Comparison of ENCODE assay signal across 26 cellular contexts in the genomic region with DNA sequence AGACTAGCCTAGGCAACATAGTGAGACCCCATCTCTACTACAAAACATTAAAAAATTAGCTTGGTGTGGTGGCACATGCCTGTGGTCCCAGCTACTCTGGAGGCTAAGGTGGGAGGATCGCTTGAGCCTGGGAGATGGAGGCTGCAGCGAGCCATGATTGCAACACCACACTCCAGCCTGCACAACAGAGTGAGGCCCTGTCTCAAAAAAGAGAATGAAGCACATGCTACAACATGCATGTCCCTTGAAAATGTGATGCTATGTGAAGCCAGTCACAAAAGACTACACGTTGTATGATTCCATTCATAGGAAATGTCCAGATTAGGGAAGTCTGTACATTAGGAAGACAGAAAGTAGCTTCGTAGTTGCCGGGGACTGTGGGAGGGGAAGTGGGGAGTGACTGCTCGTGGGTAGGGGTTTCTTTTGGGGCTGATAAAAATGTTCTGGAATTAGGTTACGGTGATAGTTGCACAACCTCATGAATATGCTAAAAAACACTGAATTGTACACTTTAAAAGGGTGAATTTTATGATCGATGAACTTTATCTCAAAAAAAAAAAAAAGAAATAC.
DNase-seq lines count a peak whose midpoint lies in the region; ATAC-seq, FAIRE-seq and TF ChIP-seq lines count a peak whose summit lies in the region.
"Had no signal": no experiment of that assay in that cellular context is flagged by ENCODE, and none has a peak within 500 bp of the region (broad histone marks: within the 10 kb centered on the region; RNA-seq: fewer than 3 reads in every experiment).

No MANE protein-coding gene starts in this region.

- H3K79me2 ChIP-seq in HepG2 (ENCODE audit: insufficient read depth, low read length) (no peaks in the 10 kb centered on the region), K562 (ENCODE audit: control insufficient read depth, insufficient read depth, low read length) (no peaks in the 10 kb centered on the region)

- H3K4me2 ChIP-seq in HepG2 (ENCODE audit: low read depth, low read length), result no peak overlapping the region
- H3K4me2 ChIP-seq in K562 (ENCODE audit: insufficient read depth, low read length), result no peak overlapping the region
- H3K4me2 ChIP-seq: A549 had no signal

- H3K9me3 ChIP-seq in HepG2 (ENCODE audit: low read length) (no peaks in the 10 kb centered on the region), right lobe of liver (no peaks in the 10 kb centered on the region), K562 (replicated peaks; ENCODE audit: control insufficient read depth, insufficient read depth, low read depth, low read length) (no peaks in the 10 kb centered on the region), spleen (peaks cover 0 to under 1% (median 0%) of the 10 kb centered on the region in 8 donors)
- H3K9me3 ChIP-seq: A549, BE2C had no signal

- in situ Hi-C loops in HepG2 (cut with HindIII; ENCODE audit: extremely low pct_ligation_motif_present, low pct_unique_long_range_greater_than_20kb), result no loop called here
- in situ Hi-C loops in K562 (cut with MboI), result no loop called here

- no peak for TF ChIP-seq POLR2A in HepG2 (IDR thresholded peaks at IDR 0.05; ENCODE audit: insufficient read depth in 1 of 2, low read depth in 2 of 2, low read length in 2 of 2)
- TF ChIP-seq POLR2A in right lobe of liver (IDR thresholded peaks at IDR 0.05), result no peak
- no peak for TF ChIP-seq POLR2A in NB4 (IDR thresholded peaks at IDR 0.05; ENCODE audit: extremely low read depth, insufficient read length)
- TF ChIP-seq POLR2A in K562 (conservative IDR thresholded peaks at IDR 0.05), result no peak
- no peak for TF ChIP-seq POLR2A in spleen (IDR thresholded peaks at IDR 0.05)

- ATAC-seq in HepG2, result no peak
- ATAC-seq in right lobe of liver, result no peak
- no peak for ATAC-seq in K562
- ATAC-seq in GM19463 (IDR thresholded peaks at IDR 0.05; ENCODE audit: unreplicated experiment), result no peak
- ATAC-seq: A549 had no signal

- 38% methylated on average over 8 of the region's 8 CpGs for WGBS in HepG2 (ENCODE audit: low lambda C conversion rate)
- 47% methylated on average over 7 of the region's 8 CpGs for WGBS in right lobe of liver (ENCODE audit: insufficient coverage, low coverage, low lambda C conversion rate, missing lambda C conversion rate)
- 43% methylated on average over 8 of the region's 8 CpGs for WGBS in K562 (ENCODE audit: insufficient coverage, low coverage, missing lambda C conversion rate)
- WGBS in spleen, 5 donors, result 56 to 75% (median 62%) methylated on average over 8 of the region's 8 CpGs

- CTCF ChIA-PET in HepG2 (lab: Yijun Ruan, JAX; ENCODE audit: low intra/inter-chr PET ratio, low total read pairs), result no interaction called here
- CTCF ChIA-PET in K562 (lab: Yijun Ruan, JAX; ENCODE audit: low intra/inter-chr PET ratio), result no interaction called here

- POLR2A ChIA-PET in HepG2 (lab: Yijun Ruan, JAX), result no interaction called here
- POLR2A ChIA-PET in K562 (lab: Yijun Ruan, JAX), result no interaction called here

- TF ChIP-seq EP300 in HepG2 (IDR thresholded peaks at IDR 0.05; ENCODE audit: low read depth in 2 of 2, low read length in 2 of 2) (no peak), HepG2 (CRISPR knock-in tag; IDR thresholded peaks at IDR 0.05; ENCODE audit: borderline replicate concordance) (no peak), K562 (IDR thresholded peaks at IDR 0.05; ENCODE audit: low read length) (no peak)

- BruUV-seq in HepG2 (replicated peaks; lab: Mats Ljungman, UMichigan) (no TSS peak), K562 (replicated peaks; lab: Mats Ljungman, UMichigan) (no TSS peak)

- H3K9ac ChIP-seq in HepG2 (ENCODE audit: insufficient read depth, low read depth, low read length), result no peak overlapping the region
- H3K9ac ChIP-seq in K562 (ENCODE audit: insufficient read depth in 1 of 2, low read depth in 2 of 2, low read length in 2 of 2), result no peak overlapping the region
- H3K9ac ChIP-seq: BLaER1 treated with 17β-estradiol and CSF1 and Interleukin-3, amounts not matched to agents 10 nM and 100 nM; GM23248 had no signal

- intact Hi-C loops in HepG2 (cut with micrococcal nuclease; ENCODE audit: unreplicated experiment), result no loop called here
- intact Hi-C loops in right lobe of liver (cut with DNase I), result no loop called here
- intact Hi-C loops in K562 (cut with micrococcal nuclease), result no loop called here
- intact Hi-C loops in spleen (cut with DNase I; ENCODE audit: low total_unique reads), result no loop called here

- TF ChIP-seq RAD21 in HepG2 (CRISPR knock-in tag; IDR thresholded peaks at IDR 0.05) (no peak), K562 (CRISPR knock-in tag; conservative IDR thresholded peaks at IDR 0.05 in 1 of 2, IDR thresholded peaks at IDR 0.05 in 1 of 2) (no peak)

- no peaks in the 10 kb centered on the region for H4K20me1 ChIP-seq in HepG2 (ENCODE audit: insufficient read depth, low read length)
- no peaks in the 10 kb centered on the region for H4K20me1 ChIP-seq in K562 (replicated peaks; ENCODE audit: control insufficient read depth, insufficient read depth, low read length)
- H4K20me1 ChIP-seq: BLaER1 treated with 17β-estradiol and CSF1 and Interleukin-3, amounts not matched to agents 10 nM and 100 nM had no signal

- H3K4me3 ChIP-seq in HepG2 (replicated peaks in 1 of 3; ENCODE audit: insufficient read depth in 1 of 3, low read depth in 2 of 3, low read length in 3 of 3) (no peak overlapping the region), right lobe of liver (no peak overlapping the region), NB4 (ENCODE audit: low read depth, low read length) (no peak overlapping the region), K562 (no peak overlapping the region), spleen (no peak overlapping the region)
- H3K4me3 ChIP-seq: A549; BLaER1 treated with 17β-estradiol and CSF1 and Interleukin-3, amounts not matched to agents 10 nM and 100 nM; GM23248 had no signal

- no peaks in the 10 kb centered on the region for H3K36me3 ChIP-seq in HepG2 (replicated peaks in 1 of 2; ENCODE audit: control insufficient read depth in 1 of 2, insufficient read depth in 2 of 2, low read length in 2 of 2)
- H3K36me3 ChIP-seq in right lobe of liver, result no peaks in the 10 kb centered on the region
- H3K36me3 ChIP-seq in K562 (ENCODE audit: control insufficient read depth, insufficient read depth, low read length), result no peaks in the 10 kb centered on the region
- H3K36me3 ChIP-seq in spleen, result no peaks in the 10 kb centered on the region
- H3K36me3 ChIP-seq: BE2C; BLaER1 treated with 17β-estradiol and CSF1 and Interleukin-3, amounts not matched to agents 10 nM and 100 nM had no signal

- H3K9me1 ChIP-seq in K562 (ENCODE audit: control insufficient read depth, insufficient read depth, low read length), result no peaks in the 10 kb centered on the region

- H3K27ac ChIP-seq in HepG2 (ENCODE audit: extremely low read length, insufficient read depth, low read length) (no peak overlapping the region), right lobe of liver (no peak overlapping the region), K562 (ENCODE audit: extremely low read depth, low read depth, low read length) (no peak overlapping the region), spleen (no peak overlapping the region)
- H3K27ac ChIP-seq: A549; BLaER1 treated with 17β-estradiol and CSF1 and Interleukin-3, amounts not matched to agents 10 nM and 100 nM; GM23248 had no signal

- FAIRE-seq in HepG2 (lab: Jason Lieb, UNC) (no peak), K562 (lab: Jason Lieb, UNC) (no peak)
- FAIRE-seq: A549, GM12891, GM18507, H1 had no signal

- DNase-seq in HepG2 (ENCODE audit: low spot score) (no peak), right lobe of liver (no peak), NB4 (ENCODE audit: low read depth) (peak; percentile 47), K562 (ENCODE audit: extremely low read depth in 1 of 4, low spot score in 3 of 4) (no peak), spleen (peak; percentile 18), NCI-H2029 (lab: John Stamatoyannopoulos, UW) (no peak), NCI-H510A treated with DMSO at 0.1 percent for 48 hours (lab: John Stamatoyannopoulos, UW) (no peak)
- DNase-seq: 8988T; ACHN; AML-193; BE2C; Calu3; CD4-positive, alpha-beta memory T cell; COR-L47; DMS53; DMS79 treated with DMSO at 0.1 percent for 48 hours; GF-D8; GM23248; H7; HCEC 1CT had no signal

- H2AFZ ChIP-seq in HepG2 (ENCODE audit: low read length), result no peak overlapping the region
- peak overlapping the region; percentile 76 for H2AFZ ChIP-seq in K562 (ENCODE audit: low read depth, low read length)
- H2AFZ ChIP-seq: GM23248 had no signal

- H3K4me1 ChIP-seq in HepG2 (ENCODE audit: insufficient read depth, low read length) (no peaks in the 10 kb centered on the region), right lobe of liver (no peaks in the 10 kb centered on the region), K562 (replicated peaks in 1 of 2; ENCODE audit: control insufficient read depth in 2 of 2, insufficient read depth in 2 of 2, low read length in 2 of 2) (peaks cover 12 to 13% of the 10 kb centered on the region in 2 experiments; a peak in 4 of 5 replicates), spleen (peaks cover 0 to 7% (median 0%) of the 10 kb centered on the region in 6 donors)
- H3K4me1 ChIP-seq: A549, BE2C had no signal

- H3K27me3 ChIP-seq in HepG2 (ENCODE audit: control insufficient read depth in 1 of 2, insufficient read depth in 2 of 2, low read length in 2 of 2), result peaks cover 5 to 60% of the 10 kb centered on the region in 2 experiments; a peak in 3 of 5 replicates
- H3K27me3 ChIP-seq in right lobe of liver, result no peaks in the 10 kb centered on the region
- H3K27me3 ChIP-seq in K562 (ENCODE audit: control insufficient read depth in 2 of 2, insufficient read depth in 2 of 2, low read length in 2 of 2), result no peaks in the 10 kb centered on the region
- peaks cover 0 to 4% (median 0%) of the 10 kb centered on the region in 7 donors for H3K27me3 ChIP-seq in spleen (replicated peaks in 1 of 7)
- H3K27me3 ChIP-seq: BE2C; BLaER1 treated with 17β-estradiol and CSF1 and Interleukin-3, amounts not matched to agents 10 nM and 100 nM had no signal

- TF ChIP-seq CTCF in HepG2 (CRISPR knock-in tag; IDR thresholded peaks at IDR 0.05), result no peak
- TF ChIP-seq CTCF in right lobe of liver (IDR thresholded peaks at IDR 0.05), result no peak
- TF ChIP-seq CTCF in NB4 (IDR thresholded peaks at IDR 0.05; ENCODE audit: low read depth, low read length), result no peak
- TF ChIP-seq CTCF in K562 (IDR thresholded peaks at IDR 0.05 in 2 of 3, conservative IDR thresholded peaks at IDR 0.05 in 1 of 3; ENCODE audit: insufficient read depth in 2 of 3, low read depth in 1 of 3, low read length in 3 of 3), result no peak
- no peak for TF ChIP-seq CTCF in spleen (IDR thresholded peaks at IDR 0.05 in 8 of 11, conservative IDR thresholded peaks at IDR 0.05 in 3 of 11)

TF ChIP-seq in K562, 482 proteins besides CTCF, POLR2A, EP300 and RAD21 (continues in another document):
- TF ChIP-seq KLF6 (CRISPR knock-in tag; IDR thresholded peaks at IDR 0.05; ENCODE audit: borderline replicate concordance) (no peak), SMARCA4 (IDR thresholded peaks at IDR 0.05) (peak; percentile 42; the same call in 1 of the 2 replicates), TOE1 (IDR thresholded peaks at IDR 0.05; ENCODE audit: borderline replicate concordance) (no peak), TOE1 (CRISPR knock-in tag; IDR thresholded peaks at IDR 0.05; ENCODE audit: borderline replicate concordance, low read depth) (no peak), LCOR (CRISPR knock-in tag; IDR thresholded peaks at IDR 0.05) (no peak), POLR2AphosphoS2 (IDR thresholded peaks at IDR 0.05; ENCODE audit: low read length) (no peak), MAFK (IDR thresholded peaks at IDR 0.05; ENCODE audit: low read length) (no peak)

Comparison
In these comparisons a context has a peak if more than half of its experiments do, and no peak if none do; other contexts are left out.
1. DNase-seq: peak in NB4 (single experiment) and spleen (single experiment); none in HepG2 (single experiment), right lobe of liver (0 of 3), K562 (0 of 4), NCI-H2029 (single experiment) and NCI-H510A treated with DMSO at 0.1 percent for 48 hours (single experiment).